Comparison of ENCODE assay signal across 15 cellular contexts in genomic region chr7:147982307-147982706, GRCh38.
DNase-seq lines count a peak whose midpoint lies in the region; TF ChIP-seq lines count a peak whose summit lies in the region.
"Had no signal": no experiment of that assay in that cellular context is flagged by ENCODE, and none has a peak within 500 bp of the region (broad histone marks: within the 10 kb centered on the region; RNA-seq: fewer than 3 reads in every experiment).

No MANE protein-coding gene starts in this region.

- H3K9me2 ChIP-seq in MM.1S (replicated peaks; ENCODE audit: insufficient read depth, low read length) = no peaks in the 10 kb centered on the region

- POLR2A ChIA-PET in activated CD4-positive, alpha-beta T cell treated with anti-CD3 and anti-CD28 coated beads, Interleukin-2, amount 10 ng/mL, durations not matched to agents 7 days and 5 days (lab: Charles Lee) = no interaction called here

- H3K36me3 Mint-ChIP-seq in activated CD4-positive, alpha-beta T cell treated with anti-CD3 and anti-CD28 coated beads, Interleukin-2, amount 10 ng/mL, durations not matched to agents 7 days and 5 days (ENCODE audit: low read depth) = no peaks in the 10 kb centered on the region
- H3K36me3 Mint-ChIP-seq: CD8-positive, alpha-beta memory T cell had no signal

- H2AFZ ChIP-seq in MM.1S (ENCODE audit: low read length) = 0 out of 2 replicates have a peak overlapping the region, but pooled peaks have one; percentile 17
- H2AFZ ChIP-seq: GM23248 had no signal

- H3K9me3 ChIP-seq in MM.1S (replicated peaks; ENCODE audit: insufficient read depth, low read length) (no peaks in the 10 kb centered on the region), esophagus muscularis mucosa (no peaks in the 10 kb centered on the region)

- H3K4me1 Mint-ChIP-seq in activated CD4-positive, alpha-beta T cell treated with anti-CD3 and anti-CD28 coated beads, Interleukin-2, amount 10 ng/mL, durations not matched to agents 7 days and 5 days = peaks cover 5% of the 10 kb centered on the region
- H3K4me1 Mint-ChIP-seq: CD8-positive, alpha-beta memory T cell had no signal

- H3K27ac ChIP-seq in MM.1S (ENCODE audit: low read length) = no peak overlapping the region
- no peak overlapping the region for H3K27ac ChIP-seq in esophagus muscularis mucosa (replicated peaks in 1 of 4)
- H3K27ac ChIP-seq: 22Rv1, BLaER1, GM23248 had no signal

- no peak overlapping the region for H3K9ac ChIP-seq in MM.1S (ENCODE audit: low read length)
- H3K9ac ChIP-seq: BLaER1, GM23248 had no signal

- peak; percentile 3 for DNase-seq in Ammon's horn (ENCODE audit: low spot score)
- DNase-seq in MM.1S = no peak
- DNase-seq in esophagus muscularis mucosa (ENCODE audit: extremely low spot score) = peak; percentile 64
- peak; percentile 42 for DNase-seq in pons (ENCODE audit: low spot score)
- DNase-seq in SK-N-DZ (ENCODE audit: low spot score) = no peak
- no peak for DNase-seq in SIG-M5 (lab: John Stamatoyannopoulos, UW)
- no peak for DNase-seq in activated CD4-positive, alpha-beta T cell treated with anti-CD3 and anti-CD28 coated beads, Interleukin-2, amount 10 ng/mL, durations not matched to agents 7 days and 5 days
- DNase-seq in NCI-H146 treated with DMSO at 0.1 percent for 48 hours (lab: John Stamatoyannopoulos, UW; ENCODE audit: unreplicated experiment) = no peak
- DNase-seq: Caco-2; CD8-positive, alpha-beta memory T cell; DMS53; GM23248 had no signal

- no peak overlapping the region for H3K27ac Mint-ChIP-seq in activated CD4-positive, alpha-beta T cell treated with anti-CD3 and anti-CD28 coated beads, Interleukin-2, amount 10 ng/mL, durations not matched to agents 7 days and 5 days
- H3K27ac Mint-ChIP-seq: CD8-positive, alpha-beta memory T cell had no signal

- peaks cover 9% of the 10 kb centered on the region for H3F3A ChIP-seq in MM.1S (ENCODE audit: insufficient read depth, low read length)

- H3K36me3 ChIP-seq in MM.1S (replicated peaks; ENCODE audit: insufficient read depth, low read length) = no peaks in the 10 kb centered on the region
- no peaks in the 10 kb centered on the region for H3K36me3 ChIP-seq in esophagus muscularis mucosa
- H3K36me3 ChIP-seq: BLaER1 had no signal

- H3K27me3 ChIP-seq in MM.1S (replicated peaks; ENCODE audit: insufficient read depth, low read length) (no peaks in the 10 kb centered on the region), esophagus muscularis mucosa (no peaks in the 10 kb centered on the region)
- H3K27me3 ChIP-seq: BLaER1 had no signal

- TF ChIP-seq EP300 in esophagus muscularis mucosa (IDR thresholded peaks at IDR 0.05) = no peak

- CTCF ChIA-PET in activated CD4-positive, alpha-beta T cell treated with anti-CD3 and anti-CD28 coated beads, Interleukin-2, amount 10 ng/mL, durations not matched to agents 7 days and 5 days (lab: Charles Lee) = no interaction called here

- no peak overlapping the region for H3K4me3 Mint-ChIP-seq in activated CD4-positive, alpha-beta T cell treated with anti-CD3 and anti-CD28 coated beads, Interleukin-2, amount 10 ng/mL, durations not matched to agents 7 days and 5 days
- H3K4me3 Mint-ChIP-seq: CD8-positive, alpha-beta memory T cell had no signal

- peaks cover 12% of the 10 kb centered on the region for H3K4me1 ChIP-seq in MM.1S (ENCODE audit: low read length)
- H3K4me1 ChIP-seq in esophagus muscularis mucosa = peaks cover 0 to 7% (median 0%) of the 10 kb centered on the region in 4 donors
- H3K4me1 ChIP-seq: Caco-2 had no signal

- H3K9me3 Mint-ChIP-seq in activated CD4-positive, alpha-beta T cell treated with anti-CD3 and anti-CD28 coated beads, Interleukin-2, amount 10 ng/mL, durations not matched to agents 7 days and 5 days = no peaks in the 10 kb centered on the region

- H4K20me1 ChIP-seq in MM.1S (ENCODE audit: insufficient read depth, low read length) = no peaks in the 10 kb centered on the region
- H4K20me1 ChIP-seq: BLaER1 had no signal

- H3K4me3 ChIP-seq in MM.1S (ENCODE audit: low read length) = no peak overlapping the region
- no peak overlapping the region for H3K4me3 ChIP-seq in esophagus muscularis mucosa
- H3K4me3 ChIP-seq: BLaER1, GM12878, GM23248 had no signal

- no peaks in the 10 kb centered on the region for H3K27me3 Mint-ChIP-seq in activated CD4-positive, alpha-beta T cell treated with anti-CD3 and anti-CD28 coated beads, Interleukin-2, amount 10 ng/mL, durations not matched to agents 7 days and 5 days
- H3K27me3 Mint-ChIP-seq: CD8-positive, alpha-beta memory T cell had no signal

- TF ChIP-seq POLR2A in esophagus muscularis mucosa (IDR thresholded peaks at IDR 0.05; ENCODE audit: low read depth) = no peak

- TF ChIP-seq CTCF in MM.1S (IDR thresholded peaks at IDR 0.05; ENCODE audit: low read length) (no peak), esophagus muscularis mucosa (IDR thresholded peaks at IDR 0.05) (no peak)

- H3K79me2 ChIP-seq in MM.1S (ENCODE audit: low read length) = no peaks in the 10 kb centered on the region

- 84% methylated on average over 1 of the region's 1 CpG for WGBS in esophagus muscularis mucosa

- peak overlapping the region; percentile 35; the same call in 1 of the 2 replicates for H3K4me2 ChIP-seq in MM.1S (ENCODE audit: low read depth, low read length)
- H3K4me2 ChIP-seq: BLaER1 had no signal

- intact Hi-C loops in esophagus muscularis mucosa (cut with DNase I) = no loop called here

Comparison
In these comparisons a context has a peak if more than half of its experiments do, and no peak if none do; other contexts are left out.
1. DNase-seq: peak in Ammon's horn (single experiment), esophagus muscularis mucosa (single experiment) and pons (single experiment); none in MM.1S (single experiment), SK-N-DZ (single experiment), SIG-M5 (single experiment), activated CD4-positive, alpha-beta T cell treated with anti-CD3 and anti-CD28 coated beads, Interleukin-2, amount 10 ng/mL, durations not matched to agents 7 days and 5 days (single experiment) and NCI-H146 treated with DMSO at 0.1 percent for 48 hours (single experiment).